Comparison of ENCODE assay signal across 8 cellular contexts in the genomic region with DNA sequence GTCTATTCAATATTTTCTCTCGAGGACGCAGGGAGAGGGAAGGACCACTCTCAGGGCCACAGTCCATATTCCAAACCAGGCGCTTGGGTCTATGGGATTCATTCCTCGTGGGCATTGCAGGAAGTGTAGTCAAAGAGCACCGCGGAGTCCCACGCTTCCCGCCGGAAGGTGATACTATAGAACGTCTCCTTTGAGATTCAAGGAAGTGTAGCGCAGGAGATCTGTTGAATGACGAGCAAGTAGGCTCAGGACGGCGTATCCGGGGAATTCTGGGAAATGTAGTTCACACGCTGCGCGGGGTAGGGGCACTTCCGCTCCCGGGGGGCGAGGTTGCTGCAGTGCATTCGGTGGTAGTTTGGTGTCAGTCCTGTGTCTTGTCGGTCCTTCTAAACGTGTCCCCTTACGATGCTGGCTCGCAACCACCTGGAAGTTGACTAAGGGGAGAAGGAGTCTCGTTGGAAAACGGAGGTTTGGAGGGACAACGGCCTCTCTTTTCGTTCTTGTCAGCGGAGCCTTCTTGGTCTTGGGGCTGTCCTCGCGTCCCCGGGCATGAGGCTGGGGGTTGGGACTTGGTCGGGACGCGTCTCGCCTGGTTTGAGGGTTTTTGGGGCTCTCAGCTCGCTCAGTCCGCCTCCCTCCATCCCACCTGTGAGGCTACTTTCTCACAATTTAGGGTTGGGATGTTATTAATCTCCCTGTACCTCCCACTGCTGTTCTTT. TPM values are rescaled to one million over a fixed set of nuclear protein-coding genes. Genes with fewer than 3 reads are reported as not detected.
DNase-seq lines count a peak whose midpoint lies in the region; ATAC-seq and TF ChIP-seq lines count a peak whose summit lies in the region.

A gene (plus strand): TSS at position 336 of the 719 bp plus-strand sequence. CDS start 4,231 bp downstream, outside the sequence.

- peak within 1 kb of the TSS; percentile 47 for H3K27ac ChIP-seq in C4-2B

- no peaks in the 10 kb centered on the region for H3K27me3 ChIP-seq in mononuclear cell (ENCODE audit: insufficient read depth, low read length)

- H3K4me1 ChIP-seq in mononuclear cell (ENCODE audit: insufficient read depth, low read length) = peaks cover 16% of the 10 kb centered on the region

- peak within 1 kb of the TSS; percentile 94 for H3K4me3 ChIP-seq in epithelial cell of esophagus (ENCODE audit: low read length)
- H3K4me3 ChIP-seq in mononuclear cell (ENCODE audit: low read length) = peak within 1 kb of the TSS; percentile 55

- no peak for TF ChIP-seq CTCF in C4-2B (conservative IDR thresholded peaks at IDR 0.05)
- no peak for TF ChIP-seq CTCF in epithelial cell of esophagus (IDR thresholded peaks at IDR 0.05; ENCODE audit: insufficient read depth, low read depth, low read length, missing control alignments)

- DNase-seq in NOMO-1 treated with dmso at 0.1 percent for 144 hours (lab: John Stamatoyannopoulos, UW; ENCODE audit: unreplicated experiment) (peak; percentile 81), activated T-cell treated with anti-CD3 and anti-CD28 coated beads for 24 hours (ENCODE audit: low read depth) (peak; percentile 79), epithelial cell of esophagus (ENCODE audit: low read depth) (peak; percentile 89)
- peak; percentile 62 to 68 for DNase-seq in stimulated activated CD8-positive, alpha-beta memory T cell treated with anti-CD3 and anti-CD28 coated beads, Interleukin-2, amount 100 ng/mL, for 1 hour (ENCODE audit: low read depth in 2 of 2)

- ATAC-seq in GM19372 (IDR thresholded peaks at IDR 0.05; ENCODE audit: low read depth, unreplicated experiment) (peak; percentile 91), HG03575 (IDR thresholded peaks at IDR 0.05; ENCODE audit: extremely low read depth, insufficient number of reproducible peaks, low FRiP score, unreplicated experiment) (peak; percentile 73)

- peaks cover 22% of the 10 kb centered on the region for H3K9me3 ChIP-seq in mononuclear cell (ENCODE audit: low read depth, low read length)

RNA-seq across cellular contexts. Expression of the gene that starts here (rescaled TPM):
- 0.73 TPM for total RNA-seq in mononuclear cell

Comparison
In these comparisons a context has a peak if more than half of its experiments do, and no peak if none do; other contexts are left out.
1. Peak in every context shown above with its lines: DNase-seq, ATAC-seq, H3K4me3 ChIP-seq and H3K27ac ChIP-seq.